8 cellular contexts compared by ENCODE assay signal in the genomic region with DNA sequence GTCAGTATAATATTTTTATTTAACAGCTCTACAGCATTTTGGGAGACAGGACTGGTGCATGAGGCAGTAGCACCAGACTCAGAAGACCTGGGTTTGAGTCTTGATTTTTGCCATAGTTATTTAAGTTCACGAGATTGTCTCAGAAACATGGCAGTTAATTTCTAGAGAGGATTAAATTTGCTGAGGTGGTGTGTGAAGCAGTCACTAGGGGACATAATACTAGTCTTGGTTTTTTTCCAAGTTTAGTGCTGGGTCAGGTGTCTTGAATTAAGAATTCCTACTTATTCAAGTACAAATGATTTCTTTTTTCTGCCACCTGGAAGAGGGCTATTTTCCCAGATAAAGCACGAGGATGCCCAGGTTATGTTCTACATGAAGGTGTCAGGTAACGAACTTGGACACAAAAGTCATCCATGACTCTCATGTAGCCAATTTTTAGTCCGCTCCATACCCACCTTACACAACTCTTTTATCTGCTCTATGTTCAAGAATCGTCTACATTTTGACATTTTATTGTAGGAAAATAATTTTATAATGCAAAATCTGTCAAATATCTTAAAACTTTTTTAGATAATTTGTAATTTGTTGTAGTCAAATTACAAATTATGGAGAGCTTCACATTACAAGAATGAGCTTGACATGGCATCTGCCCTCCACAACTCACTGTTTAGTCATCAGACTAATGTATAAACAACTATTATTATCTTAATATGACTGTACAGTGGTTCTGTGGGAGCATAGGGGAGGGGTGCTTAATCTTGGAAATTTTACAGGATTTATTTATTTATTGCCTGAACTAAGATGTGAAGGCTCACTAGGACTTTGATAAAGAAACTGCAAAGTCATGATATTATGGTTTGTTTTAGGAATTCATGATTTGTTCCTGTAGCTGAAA. TPM values are rescaled to one million over a fixed set of nuclear protein-coding genes. Genes with fewer than 3 reads are reported as not detected.
A peak's percentile ranks its signal among the peaks of the same experiment; 100 is the strongest.
DNase-seq lines count a peak whose midpoint lies in the region; ATAC-seq and TF ChIP-seq lines count a peak whose summit lies in the region.

No MANE protein-coding gene starts in this region.

- H2AFZ ChIP-seq in GM23338 = no peak overlapping the region

- H3K4me1 Mint-ChIP-seq in GM23338 = peaks cover 38% of the 10 kb centered on the region
- peaks cover 54% of the 10 kb centered on the region for H3K4me1 Mint-ChIP-seq in T-helper 2 cell treated with Interferon-gamma antibody and Interleukin-4, amounts not matched to agents 5 μg/mL and 100 μg/mL, for 36 hours (ENCODE audit: low read depth)

- no peaks in the 10 kb centered on the region; the same call in 2 of the 3 replicates for H3K9me3 Mint-ChIP-seq in GM23338
- H3K9me3 Mint-ChIP-seq in T-helper 2 cell treated with Interferon-gamma antibody and Interleukin-4, amounts not matched to agents 5 μg/mL and 100 μg/mL, for 36 hours = no peaks in the 10 kb centered on the region

- peaks cover 21% of the 10 kb centered on the region; the same call in 1 of the 2 replicates for H3K4me1 ChIP-seq in GM23338 (ENCODE audit: insufficient read depth)

- H3K79me2 ChIP-seq in GM23338 (replicated peaks; ENCODE audit: insufficient read depth) = peaks cover 71% of the 10 kb centered on the region

- no peaks in the 10 kb centered on the region for H3K27me3 ChIP-seq in GM23338 (ENCODE audit: insufficient read depth)

- H3K36me3 Mint-ChIP-seq in GM23338 (ENCODE audit: low read depth) = peaks cover 50% of the 10 kb centered on the region
- H3K36me3 Mint-ChIP-seq in T-helper 2 cell treated with Interferon-gamma antibody and Interleukin-4, amounts not matched to agents 5 μg/mL and 100 μg/mL, for 36 hours (ENCODE audit: low read depth) = peaks cover 60% of the 10 kb centered on the region

- H3K4me3 Mint-ChIP-seq in GM23338 = peak overlapping the region; percentile 99
- H3K4me3 Mint-ChIP-seq in T-helper 2 cell treated with Interferon-gamma antibody and Interleukin-4, amounts not matched to agents 5 μg/mL and 100 μg/mL, for 36 hours = peak overlapping the region; percentile 99

- H3K36me3 ChIP-seq in GM23338 (ENCODE audit: insufficient read depth) = no peaks in the 10 kb centered on the region; the same call in 1 of the 2 replicates

- peaks cover 10% of the 10 kb centered on the region for H3K27me3 Mint-ChIP-seq in GM23338 (ENCODE audit: insufficient read depth, low read depth, poor library complexity)
- no peaks in the 10 kb centered on the region for H3K27me3 Mint-ChIP-seq in T-helper 2 cell treated with Interferon-gamma antibody and Interleukin-4, amounts not matched to agents 5 μg/mL and 100 μg/mL, for 36 hours (ENCODE audit: low read depth)

- no peak for DNase-seq in AG09319 (ENCODE audit: extremely low read depth, low read depth)
- no peak for DNase-seq in GM23338 (ENCODE audit: low spot score)
- DNase-seq in T-helper 2 cell treated with Interferon-gamma antibody and Interleukin-4, amounts not matched to agents 5 μg/mL and 100 μg/mL, for 36 hours (ENCODE audit: low spot score) = no peak
- DNase-seq in fibroblast of the aortic adventitia (ENCODE audit: low read depth) = peak; percentile 54
- DNase-seq in renal cortical epithelial cell (ENCODE audit: low read depth) = peak; percentile 47
- no peak for DNase-seq in hippocampal formation (lab: John Stamatoyannopoulos, UW)
- DNase-seq in NK-92 (lab: John Stamatoyannopoulos, UW; ENCODE audit: unreplicated experiment) = no peak

- no peaks in the 10 kb centered on the region for H3K9me2 ChIP-seq in GM23338 (ENCODE audit: insufficient read depth)

- no peaks in the 10 kb centered on the region for H3F3A ChIP-seq in GM23338 (replicated peaks; ENCODE audit: low read depth)

- peak overlapping the region; percentile 95 for H3K4me3 ChIP-seq in GM23338
- peak overlapping the region; percentile 97 for H3K4me3 ChIP-seq in fibroblast of the aortic adventitia (ENCODE audit: low read depth, low read length)

- TF ChIP-seq CTCF in AG09319 (IDR thresholded peaks at IDR 0.05; ENCODE audit: low read depth, low read length) (peak; percentile 10; the same call in 1 of the 2 replicates), GM23338 (conservative IDR thresholded peaks at IDR 0.05; ENCODE audit: low read depth in 2 of 2) (no peak), fibroblast of the aortic adventitia (IDR thresholded peaks at IDR 0.05; ENCODE audit: insufficient read depth, low read length) (peak; percentile 18)

- H3K27ac Mint-ChIP-seq in GM23338 = peak overlapping the region; percentile 100
- H3K27ac Mint-ChIP-seq in T-helper 2 cell treated with Interferon-gamma antibody and Interleukin-4, amounts not matched to agents 5 μg/mL and 100 μg/mL, for 36 hours = peak overlapping the region; percentile 100

- peak overlapping the region; percentile 98 for H3K4me2 ChIP-seq in GM23338

- ATAC-seq in GM23338 (no peak), GM18870 (IDR thresholded peaks at IDR 0.05; ENCODE audit: unreplicated experiment) (no peak)

- peak overlapping the region; percentile 100; the same call in 1 of the 2 replicates for H3K27ac ChIP-seq in GM23338 (ENCODE audit: low read depth)

- peaks cover 47% of the 10 kb centered on the region for H4K20me1 ChIP-seq in GM23338 (replicated peaks; ENCODE audit: insufficient read depth)

TF ChIP-seq in GM23338, 12 proteins besides CTCF, POLR2A, EP300 and RAD21:
- TF ChIP-seq ZNF114 (CRISPR knock-in tag; IDR thresholded peaks at IDR 0.05) = no peak
- no peak for TF ChIP-seq ZNF331 (CRISPR knock-in tag; IDR thresholded peaks at IDR 0.05; ENCODE audit: low read depth)
- TF ChIP-seq EZH2 (IDR thresholded peaks at IDR 0.05; ENCODE audit: low read depth, unreplicated experiment) = no peak
- no peak for TF ChIP-seq CREB1 (CRISPR knock-in tag; IDR thresholded peaks at IDR 0.05; ENCODE audit: low read depth)
- no peak for TF ChIP-seq JUNB (IDR thresholded peaks at IDR 0.05; ENCODE audit: unreplicated experiment)
- TF ChIP-seq STAT1 (IDR thresholded peaks at IDR 0.05; ENCODE audit: unreplicated experiment) = no peak
- TF ChIP-seq REST (IDR thresholded peaks at IDR 0.05; ENCODE audit: unreplicated experiment) = no peak
- TF ChIP-seq POLR2AphosphoS5 (IDR thresholded peaks at IDR 0.05; ENCODE audit: low read depth) = no peak
- no peak for TF ChIP-seq EZH2phosphoT487 (IDR thresholded peaks at IDR 0.05; ENCODE audit: unreplicated experiment)
TF ChIP-seq in GM23338: peak in this region for 0.

RNA-seq across cellular contexts. Expression of gene MARCHF7, which starts 1.6 kb away (rescaled TPM):
- total RNA-seq in GM23338 (2014; rRNA removed; shearing (Covaris generic)) = 142 and 170 TPM in 2 replicates
- polyA plus RNA-seq in GM23338 (2016; fragmentation: Nextera tagmentation; extraction: Ambion mirVana) = 74.2 and 101 TPM in 2 replicates
- total RNA-seq in fibroblast of the aortic adventitia (ENCODE audit: low replicate concordance) (24.2 and 191 TPM in 2 replicates), renal cortical epithelial cell (148 and 155 TPM in 2 replicates)

Comparison
In these comparisons a context has a peak if more than half of its experiments do, and no peak if none do; other contexts are left out.
1. DNase-seq: peak in fibroblast of the aortic adventitia (single experiment) and renal cortical epithelial cell (single experiment); none in AG09319 (single experiment), GM23338 (single experiment), T-helper 2 cell treated with Interferon-gamma antibody and Interleukin-4, amounts not matched to agents 5 μg/mL and 100 μg/mL, for 36 hours (single experiment), hippocampal formation (0 of 2) and NK-92 (single experiment).
2. CTCF ChIP-seq: peak in AG09319 (single experiment) and fibroblast of the aortic adventitia (single experiment); none in GM23338 (0 of 2).